ENCODE assay signal across 9 cellular contexts in genomic region chrY:19076914-19077697, GRCh38.
A peak's percentile ranks its signal among the peaks of the same experiment; 100 is the strongest.
DNase-seq lines count a peak whose midpoint lies in the region; ATAC-seq and TF ChIP-seq lines count a peak whose summit lies in the region.
"Had no signal": no experiment of that assay in that cellular context is flagged by ENCODE, and none has a peak within 500 bp of the region (broad histone marks: within the 10 kb centered on the region; RNA-seq: fewer than 3 reads in every experiment).

No MANE protein-coding gene starts in this region.

- H3K56ac ChIP-seq in mesendoderm (ENCODE audit: low read length), result no peak overlapping the region

- no peak overlapping the region for H2BK5ac ChIP-seq in mesendoderm (ENCODE audit: low read length)
- no peak overlapping the region for H2BK5ac ChIP-seq in neuronal stem cell (ENCODE audit: low read length)

- no peaks in the 10 kb centered on the region for H3K36me3 Mint-ChIP-seq in type B pancreatic cell

- no peaks in the 10 kb centered on the region for H3K9me3 ChIP-seq in neuronal stem cell (replicated peaks in 1 of 2; ENCODE audit: control insufficient read depth in 2 of 2, insufficient read depth in 1 of 2, low read depth in 1 of 2, low read length in 2 of 2)

- H2BK120ac ChIP-seq in mesendoderm (ENCODE audit: low read depth, low read length) (no peak overlapping the region), neuronal stem cell (ENCODE audit: low read depth, low read length) (no peak overlapping the region)

- H3K27ac ChIP-seq in mesendoderm (ENCODE audit: low read depth, low read length), result no peak overlapping the region
- no peak overlapping the region for H3K27ac ChIP-seq in neuronal stem cell (replicated peaks; ENCODE audit: low read length)

- H3K4me1 ChIP-seq in mesendoderm (ENCODE audit: control insufficient read depth, low read depth, low read length) (no peaks in the 10 kb centered on the region), neuronal stem cell (ENCODE audit: control insufficient read depth in 2 of 2, insufficient read depth in 1 of 2, low read depth in 1 of 2, low read length in 2 of 2) (no peaks in the 10 kb centered on the region)

- no peak overlapping the region for H4K5ac ChIP-seq in mesendoderm (ENCODE audit: low read length)

- no CpG with 5 or more reads among the region's 64 CpGs for WGBS in mesendoderm (ENCODE audit: extremely low coverage, insufficient coverage, low lambda C conversion rate)
- no CpG with 5 or more reads among the region's 64 CpGs for WGBS in neuronal stem cell (ENCODE audit: extremely low coverage in 2 of 2, insufficient read length in 2 of 2, insufficient replicate concordance in 1 of 2), 2 donors

- no peak overlapping the region for H3K18ac ChIP-seq in mesendoderm (ENCODE audit: low read length)
- H3K18ac ChIP-seq in neuronal stem cell (ENCODE audit: low read length), result no peak overlapping the region

- H2AK5ac ChIP-seq in mesendoderm (ENCODE audit: low read length), result no peak overlapping the region
- no peak overlapping the region for H2AK5ac ChIP-seq in neuronal stem cell (ENCODE audit: low read depth, low read length)

- no peaks in the 10 kb centered on the region for H3K36me3 ChIP-seq in mesendoderm (ENCODE audit: control insufficient read depth, insufficient read depth, low read length)
- H3K36me3 ChIP-seq in neuronal stem cell (replicated peaks in 1 of 2; ENCODE audit: control insufficient read depth in 2 of 2, insufficient read depth in 2 of 2, low read length in 2 of 2), result no peaks in the 10 kb centered on the region

- no peak overlapping the region for H3K9ac ChIP-seq in mesendoderm (ENCODE audit: low read length)
- H3K9ac ChIP-seq in neuronal stem cell (ENCODE audit: low read depth, low read length, poor library complexity), result no peak overlapping the region

- no peak overlapping the region for H4K91ac ChIP-seq in neuronal stem cell (ENCODE audit: low read depth, low read length, poor library complexity)

- TF ChIP-seq CTCF in AG04449 (IDR thresholded peaks at IDR 0.05; ENCODE audit: insufficient read depth, low read length, missing control alignments) (no peak), type B pancreatic cell (conservative IDR thresholded peaks at IDR 0.05) (no peak)

- no peak overlapping the region for H3K4me2 ChIP-seq in mesendoderm (ENCODE audit: low read length)
- H3K4me2 ChIP-seq in neuronal stem cell (ENCODE audit: insufficient read depth, low read length, poor library complexity, severe bottlenecking), result no peak overlapping the region

- ATAC-seq in HG02642 (IDR thresholded peaks at IDR 0.05; ENCODE audit: poor library complexity, unreplicated experiment) (peak; percentile 74), GM18873 (IDR thresholded peaks at IDR 0.05; ENCODE audit: low FRiP score, unreplicated experiment) (no peak)

- peak; percentile 3 for DNase-seq in AG04449 (ENCODE audit: low read depth, low spot score)
- peak in 32 of 56 donors; percentile 1 to 70 (median 38) for DNase-seq in amygdala (lab: John Stamatoyannopoulos, UW)
- peak; percentile 72 for DNase-seq in mesendoderm
- no peak for DNase-seq in neuronal stem cell (ENCODE audit: low spot score)
- DNase-seq in NCI-H2029 treated with DMSO at 0.1 percent for 48 hours (lab: John Stamatoyannopoulos, UW), result no peak
- DNase-seq in type B pancreatic cell (ENCODE audit: extremely low spot score, unreplicated experiment), result no peak
- DNase-seq: KG1 had no signal

- POLR2A ChIA-PET in AG04449 (lab: Yijun Ruan, JAX), result no interaction called here

- no peaks in the 10 kb centered on the region for H3K79me2 ChIP-seq in mesendoderm (ENCODE audit: control insufficient read depth, insufficient read depth, low read length)

- H2BK12ac ChIP-seq in neuronal stem cell (ENCODE audit: low read length), result no peak overlapping the region

- no peaks in the 10 kb centered on the region for H3K27me3 Mint-ChIP-seq in type B pancreatic cell

- H3K14ac ChIP-seq in neuronal stem cell (ENCODE audit: low read length), result no peak overlapping the region

- H4K8ac ChIP-seq in mesendoderm (ENCODE audit: low read depth, low read length) (no peak overlapping the region), neuronal stem cell (ENCODE audit: low read depth, low read length) (no peak overlapping the region)

- H3K23ac ChIP-seq in mesendoderm (ENCODE audit: low read length), result no peak overlapping the region
- no peak overlapping the region for H3K23ac ChIP-seq in neuronal stem cell (ENCODE audit: low read depth, low read length, poor library complexity)

- no peak overlapping the region for H3K27ac Mint-ChIP-seq in type B pancreatic cell

- H3K79me1 ChIP-seq in mesendoderm (ENCODE audit: low read length) (no peaks in the 10 kb centered on the region), neuronal stem cell (ENCODE audit: low read depth, low read length) (no peaks in the 10 kb centered on the region)

- CTCF ChIA-PET in AG04449 (lab: Yijun Ruan, JAX), result interaction anchor here (1.3 kb wide), 1 partner anchor 82 kb away, joined by 3 read pairs; no protein-coding TSS in a partner anchor

- no peaks in the 10 kb centered on the region for H3K9me3 Mint-ChIP-seq in type B pancreatic cell

- H3K4me3 ChIP-seq in AG04449 (ENCODE audit: low read depth, low read length) (peak overlapping the region; percentile 62), mesendoderm (ENCODE audit: low read length) (no peak overlapping the region), neuronal stem cell (ENCODE audit: low read length in 2 of 2) (peak overlapping the region in 1 of 2 donors; percentile 74)

- no peaks in the 10 kb centered on the region for H3K4me1 Mint-ChIP-seq in type B pancreatic cell (ENCODE audit: unreplicated experiment)

- no peak overlapping the region for H2AFZ ChIP-seq in neuronal stem cell (ENCODE audit: low read length)

- no peak overlapping the region for H3K4me3 Mint-ChIP-seq in type B pancreatic cell

- H3K4ac ChIP-seq in mesendoderm (ENCODE audit: low read depth, low read length) (peak overlapping the region; percentile 40), neuronal stem cell (ENCODE audit: low read length) (no peak overlapping the region)

- H3K27me3 ChIP-seq in mesendoderm (ENCODE audit: insufficient read depth, low read length, poor library complexity), result no peaks in the 10 kb centered on the region
- no peaks in the 10 kb centered on the region for H3K27me3 ChIP-seq in neuronal stem cell (ENCODE audit: control insufficient read depth in 3 of 3, insufficient read depth in 3 of 3, low read depth in 1 of 3, low read length in 3 of 3)

- H2BK15ac ChIP-seq in mesendoderm (replicated peaks; ENCODE audit: low read depth), result no peak overlapping the region
- no peak overlapping the region for H2BK15ac ChIP-seq in neuronal stem cell (ENCODE audit: low read length)

Comparison
In these comparisons a context has a peak if more than half of its experiments do, and no peak if none do; other contexts are left out.
1. DNase-seq: peak in AG04449 (single experiment), amygdala (32 of 56) and mesendoderm (single experiment); none in neuronal stem cell (single experiment), NCI-H2029 treated with DMSO at 0.1 percent for 48 hours (single experiment) and type B pancreatic cell (single experiment).